In the genomic region with DNA sequence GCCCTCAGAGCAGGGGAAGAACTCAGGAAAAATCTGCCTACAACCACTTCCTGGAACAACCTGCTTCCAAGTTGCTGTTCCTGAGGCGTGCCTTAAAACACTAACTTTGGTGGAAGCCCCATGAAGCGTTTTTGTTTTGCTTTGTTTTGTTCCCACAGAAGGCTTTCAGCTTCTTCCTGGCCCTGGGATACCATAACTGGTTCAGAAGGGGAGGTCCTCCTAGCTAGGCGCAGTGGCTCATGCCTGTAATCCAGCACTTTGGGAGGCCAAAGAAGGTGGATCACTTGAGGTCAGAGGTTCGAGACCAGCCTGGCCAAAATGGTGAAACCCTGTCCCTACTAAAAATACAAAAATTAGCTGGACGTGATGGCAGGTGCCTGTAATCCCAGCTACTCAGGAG, we compare ENCODE assay signal across 16 cellular contexts. TPM values are rescaled to one million over a fixed set of nuclear protein-coding genes. Genes with fewer than 3 reads are reported as not detected.
A peak's percentile ranks its signal among the peaks of the same experiment; 100 is the strongest.
DNase-seq lines count a peak whose midpoint lies in the region; ATAC-seq and TF ChIP-seq lines count a peak whose summit lies in the region.
"Had no signal": no experiment of that assay in that cellular context is flagged by ENCODE, and none has a peak within 500 bp of the region (broad histone marks: within the 10 kb centered on the region; RNA-seq: fewer than 3 reads in every experiment).

No MANE protein-coding gene starts in this region.

- no peak for ATAC-seq in activated CD4-positive, alpha-beta T cell treated with anti-CD3 and anti-CD28 coated beads for 36 hours
- ATAC-seq in gastroesophageal sphincter, result no peak
- ATAC-seq in GM18870 (IDR thresholded peaks at IDR 0.05; ENCODE audit: unreplicated experiment), result no peak
- no peak for ATAC-seq in stimulated activated naive B cell treated with anti-CD40 and anti-IgM and Interleukin-4, amounts not matched to agents 10 μg/mL and 1 μg/mL and 100 μg/mL, for 72 hours (replicated peaks)
- ATAC-seq: A549, PC-3 had no signal

- no peak for TF ChIP-seq EP300 in gastroesophageal sphincter (IDR thresholded peaks at IDR 0.05)

- TF ChIP-seq CTCF in RWPE1 (conservative IDR thresholded peaks at IDR 0.05; ENCODE audit: low read depth), result no peak
- TF ChIP-seq CTCF in gastroesophageal sphincter (IDR thresholded peaks at IDR 0.05), result no peak
- TF ChIP-seq CTCF in spleen (IDR thresholded peaks at IDR 0.05 in 8 of 11, conservative IDR thresholded peaks at IDR 0.05 in 3 of 11), result no peak

- no peaks in the 10 kb centered on the region for H4K20me1 ChIP-seq in GM23248 (ENCODE audit: insufficient read depth)

- H3K4me3 ChIP-seq in gastroesophageal sphincter (no peak overlapping the region), spleen (no peak overlapping the region), GM23248 (no peak overlapping the region)

- H3K27ac ChIP-seq in RWPE1 (peak overlapping the region; percentile 83), gastroesophageal sphincter (peak overlapping the region in 3 of 4 donors; percentile 98 to 99 (median 98)), spleen (peak overlapping the region in 6 of 8 donors; percentile 95 to 99 (median 98)), GM23248 (no peak overlapping the region)

- peak overlapping the region; percentile 90 for H3K4me3 Mint-ChIP-seq in activated CD4-positive, alpha-beta T cell treated with anti-CD3 and anti-CD28 coated beads for 36 hours
- peak overlapping the region in 1 of 2 donors; percentile 91 for H3K4me3 Mint-ChIP-seq in stimulated activated naive B cell treated with anti-CD40 and anti-IgM and Interleukin-4, amounts not matched to agents 10 μg/mL and 1 μg/mL and 100 μg/mL, for 72 hours

- H3K9me3 ChIP-seq in gastroesophageal sphincter, result no peaks in the 10 kb centered on the region
- H3K9me3 ChIP-seq in spleen, result no peaks in the 10 kb centered on the region
- H3K9me3 ChIP-seq in GM23248 (ENCODE audit: low read depth), result no peaks in the 10 kb centered on the region
- H3K9me3 ChIP-seq: A549 had no signal

- H3K79me2 ChIP-seq in GM23248 (ENCODE audit: insufficient read depth), result peaks cover 38% of the 10 kb centered on the region

- peaks cover 13% of the 10 kb centered on the region for H3K36me3 Mint-ChIP-seq in activated CD4-positive, alpha-beta T cell treated with anti-CD3 and anti-CD28 coated beads for 36 hours (ENCODE audit: low read depth)
- peaks cover 2 to 4% of the 10 kb centered on the region in 2 donors for H3K36me3 Mint-ChIP-seq in stimulated activated naive B cell treated with anti-CD40 and anti-IgM and Interleukin-4, amounts not matched to agents 10 μg/mL and 1 μg/mL and 100 μg/mL, for 72 hours

- CTCF ChIA-PET in activated CD4-positive, alpha-beta T cell treated with anti-CD3 and anti-CD28 coated beads for 36 hours (lab: Charles Lee), result interaction anchor here (1.0 to 3.2 kb wide), 4 partner anchors 15 to 248 kb away, joined by 3 to 16 read pairs (median 6); a partner anchor contains a TSS
- CTCF ChIA-PET in RWPE1 (lab: Yijun Ruan, JAX), result no interaction called here

- POLR2A ChIA-PET in activated CD4-positive, alpha-beta T cell treated with anti-CD3 and anti-CD28 coated beads for 36 hours (lab: Charles Lee), result no interaction called here
- POLR2A ChIA-PET in RWPE1 (lab: Yijun Ruan, JAX; ENCODE audit: low non-redundant PET), result no interaction called here

- H3K27me3 Mint-ChIP-seq in activated CD4-positive, alpha-beta T cell treated with anti-CD3 and anti-CD28 coated beads for 36 hours, result no peaks in the 10 kb centered on the region
- H3K27me3 Mint-ChIP-seq in stimulated activated naive B cell treated with anti-CD40 and anti-IgM and Interleukin-4, amounts not matched to agents 10 μg/mL and 1 μg/mL and 100 μg/mL, for 72 hours, result peaks cover 0 to 3% of the 10 kb centered on the region in 2 donors

- in situ Hi-C loops in GM23248 (cut with MboI), result no loop called here

- H3K36me3 ChIP-seq in gastroesophageal sphincter (peaks cover 0 to 20% of the 10 kb centered on the region in 2 donors), spleen (peaks cover 0 to 27% (median 6%) of the 10 kb centered on the region in 6 donors), GM23248 (ENCODE audit: low read depth) (no peaks in the 10 kb centered on the region)

- no peak overlapping the region for H3K9ac ChIP-seq in GM23248

- H3K4me1 Mint-ChIP-seq in activated CD4-positive, alpha-beta T cell treated with anti-CD3 and anti-CD28 coated beads for 36 hours, result peaks cover 31% of the 10 kb centered on the region
- peaks cover 7 to 26% of the 10 kb centered on the region in 2 donors for H3K4me1 Mint-ChIP-seq in stimulated activated naive B cell treated with anti-CD40 and anti-IgM and Interleukin-4, amounts not matched to agents 10 μg/mL and 1 μg/mL and 100 μg/mL, for 72 hours

- 82 to 92% methylated on average over 2 to 5 of the region's 5 CpGs for WGBS in gastroesophageal sphincter (ENCODE audit: low coverage in 1 of 2), 2 donors
- 73 to 76% (median 74%) methylated on average over 5 of the region's 5 CpGs for WGBS in spleen, 5 donors
- 76 to 90% methylated on average over 5 of the region's 5 CpGs for WGBS in GM23248 (ENCODE audit: low coverage in 1 of 2, low lambda C conversion rate in 2 of 2, missing lambda C conversion rate in 2 of 2), 2 experiments

- intact Hi-C loops in activated CD4-positive, alpha-beta T cell treated with anti-CD3 and anti-CD28 coated beads for 36 hours (cut with DNase I, micrococcal nuclease), result loop anchor here (2.0 to 5.0 kb wide), 5 partner anchors 70 to 449 kb away; a partner anchor contains a TSS
- intact Hi-C loops in spleen (cut with DNase I; ENCODE audit: low total_unique reads), result no loop called here

- H3K4me2 ChIP-seq in GM23248 (ENCODE audit: unreplicated experiment), result no peak overlapping the region

- H3K27me3 ChIP-seq in gastroesophageal sphincter (no peaks in the 10 kb centered on the region), spleen (replicated peaks in 1 of 7) (no peaks in the 10 kb centered on the region), GM23248 (replicated peaks; ENCODE audit: insufficient read depth) (no peaks in the 10 kb centered on the region)

- no peaks in the 10 kb centered on the region for H3K9me2 ChIP-seq in GM23248 (ENCODE audit: insufficient read depth)

- no peak for TF ChIP-seq POLR2A in gastroesophageal sphincter (IDR thresholded peaks at IDR 0.05)
- no peak for TF ChIP-seq POLR2A in spleen (IDR thresholded peaks at IDR 0.05)

- H3F3A ChIP-seq in GM23248 (ENCODE audit: insufficient read depth), result no peaks in the 10 kb centered on the region

- no peaks in the 10 kb centered on the region for H3K9me3 Mint-ChIP-seq in activated CD4-positive, alpha-beta T cell treated with anti-CD3 and anti-CD28 coated beads for 36 hours (ENCODE audit: low read depth)
- H3K9me3 Mint-ChIP-seq in stimulated activated naive B cell treated with anti-CD40 and anti-IgM and Interleukin-4, amounts not matched to agents 10 μg/mL and 1 μg/mL and 100 μg/mL, for 72 hours, result no peaks in the 10 kb centered on the region

- H2AFZ ChIP-seq in GM23248, result no peak overlapping the region

- DNase-seq in activated CD4-positive, alpha-beta T cell treated with anti-CD3 and anti-CD28 coated beads for 36 hours, result no peak
- no peak for DNase-seq in activated CD4-positive, alpha-beta T cell treated with anti-CD3 and anti-CD28 coated beads, Interleukin-2, amount 50 U/mL, for 48 hours
- DNase-seq in RWPE1 (ENCODE audit: low spot score) (no peak), spleen (no peak), GM23248 (no peak)
- DNase-seq in stimulated activated naive B cell treated with anti-CD40 and anti-IgM and Interleukin-4, amounts not matched to agents 10 μg/mL and 1 μg/mL and 100 μg/mL, for 72 hours, result no peak
- DNase-seq: cerebellar nuclear complex; NCI-H2107; PC-3; stimulated activated CD4-positive, alpha-beta T cell treated with anti-CD3 and anti-CD28 coated beads, Interleukin-2, amount 100 ng/mL, for 48 hours; T1000 had no signal

- H3K27ac Mint-ChIP-seq in activated CD4-positive, alpha-beta T cell treated with anti-CD3 and anti-CD28 coated beads for 36 hours, result peak overlapping the region; percentile 96
- H3K27ac Mint-ChIP-seq in stimulated activated naive B cell treated with anti-CD40 and anti-IgM and Interleukin-4, amounts not matched to agents 10 μg/mL and 1 μg/mL and 100 μg/mL, for 72 hours, result no peak overlapping the region

- peaks cover 0 to 41% (median 12%) of the 10 kb centered on the region in 3 donors for H3K4me1 ChIP-seq in gastroesophageal sphincter
- H3K4me1 ChIP-seq in spleen, result peaks cover 22 to 49% (median 39%) of the 10 kb centered on the region in 6 donors
- H3K4me1 ChIP-seq in GM23248 (ENCODE audit: insufficient read depth), result peaks cover 14% of the 10 kb centered on the region; the same call in 1 of the 2 replicates

RNA-seq across cellular contexts. Expression of a gene that starts 1.2 kb away (rescaled TPM):
- total RNA-seq in activated CD4-positive, alpha-beta T cell treated with anti-CD3 and anti-CD28 coated beads for 36 hours, result 10 to 100 TPM; 29.1 to 31.0 TPM
- 10 to 100 TPM; 37.8 to 64.9 (median 43.5) TPM for total RNA-seq in gastroesophageal sphincter
- 10 to 100 TPM; 40.7 to 56.0 (median 51.4) TPM for total RNA-seq in spleen
- polyA plus RNA-seq in spleen, result 10 to 100 TPM in 1 of 3 donors, 1 to 10 TPM in 2; 8.6 to 21.4 (median 9.8) TPM
- total RNA-seq in GM23248 (2014; rRNA removed; shearing (Covaris generic)), result 20.6 and 27.2 TPM in 2 replicates
- 18.7 and 20.3 TPM in 2 replicates for polyA plus RNA-seq in GM23248 (2016; fragmentation: Nextera tagmentation; extraction: Ambion mirVana)

RNA-seq across cellular contexts. Expression of a gene that starts 12.1 kb away (rescaled TPM):
- total RNA-seq in activated CD4-positive, alpha-beta T cell treated with anti-CD3 and anti-CD28 coated beads for 36 hours, result under 1 TPM in 1 of 2 experiments, not detected in 1; 0.32 TPM
- total RNA-seq in gastroesophageal sphincter, result under 1 TPM in 1 of 4 donors, not detected in 3; 0.40 TPM
- total RNA-seq in spleen, result not detected
- under 1 TPM in 2 of 3 donors, not detected in 1; 0.06 to 0.29 TPM for polyA plus RNA-seq in spleen
- total RNA-seq in GM23248 (2014; rRNA removed; shearing (Covaris generic)), result not detected in 2 replicates
- polyA plus RNA-seq in GM23248 (2016; fragmentation: Nextera tagmentation; extraction: Ambion mirVana), result not detected in 2 replicates
- total RNA-seq: Daoy, PC-3 had no signal
- polyA plus RNA-seq: keratinocyte had no signal

RNA-seq across cellular contexts. Expression of a gene that starts 15.5 kb away (rescaled TPM):
- under 1 TPM; 0.50 to 0.70 TPM for total RNA-seq in activated CD4-positive, alpha-beta T cell treated with anti-CD3 and anti-CD28 coated beads for 36 hours
- 1 to 10 TPM; 1.3 to 3.4 (median 3.1) TPM for total RNA-seq in gastroesophageal sphincter
- total RNA-seq in spleen, result 10 to 100 TPM in 3 of 7 donors, 1 to 10 TPM in 4; 2.8 to 14.9 (median 7.5) TPM
- polyA plus RNA-seq in spleen, result 10 to 100 TPM; 17.3 to 30.6 (median 21.5) TPM
- total RNA-seq in GM23248 (2014; rRNA removed; shearing (Covaris generic)), result 7.1 and 12.0 TPM in 2 replicates
- polyA plus RNA-seq in GM23248 (2016; fragmentation: Nextera tagmentation; extraction: Ambion mirVana), result 7.2 and 7.9 TPM in 2 replicates
- total RNA-seq: Daoy had no signal

RNA-seq across cellular contexts. Expression of a gene that starts 26.2 kb away (rescaled TPM):
- 10 to 100 TPM; 85.5 to 85.7 TPM for total RNA-seq in activated CD4-positive, alpha-beta T cell treated with anti-CD3 and anti-CD28 coated beads for 36 hours
- total RNA-seq in gastroesophageal sphincter (10 to 100 TPM; 16.2 to 62.7 (median 31.1) TPM), spleen (100 to 1,000 TPM; 176 to 228 (median 218) TPM)
- polyA plus RNA-seq in spleen (100 to 1,000 TPM in 2 of 3 donors, 10 to 100 TPM in 1; 91.1 to 231 (median 230) TPM), GM23248 (2016; fragmentation: Nextera tagmentation; extraction: Ambion mirVana) (14.0 and 16.9 TPM in 2 replicates)
- total RNA-seq in GM23248 (2014; rRNA removed; shearing (Covaris generic)), result 35.7 and 41.6 TPM in 2 replicates
